Comparison of ENCODE assay signal across 23 cellular contexts in genomic region chr3:107488942-107489341, GRCh38. TPM values are rescaled to one million over a fixed set of nuclear protein-coding genes. Genes with fewer than 3 reads are reported as not detected.
DNase-seq lines count a peak whose midpoint lies in the region; ATAC-seq and TF ChIP-seq lines count a peak whose summit lies in the region.
"Had no signal": no experiment of that assay in that cellular context is flagged by ENCODE, and none has a peak within 500 bp of the region (broad histone marks: within the 10 kb centered on the region; RNA-seq: fewer than 3 reads in every experiment).

No MANE protein-coding gene starts in this region.

- H3K27me3 Mint-ChIP-seq in naive thymus-derived CD4-positive, alpha-beta T cell, result peaks cover 0 to 16% (median 5%) of the 10 kb centered on the region in 5 donors
- H3K27me3 Mint-ChIP-seq: CD4-positive, alpha-beta T cell had no signal

- H2BK15ac ChIP-seq in IMR-90 (ENCODE audit: low read depth, low read length), result no peak overlapping the region
- no peak overlapping the region for H2BK15ac ChIP-seq in neuronal stem cell (ENCODE audit: low read length)

- H2BK20ac ChIP-seq in IMR-90 (ENCODE audit: low read depth, low read length), result no peak overlapping the region

- BruUV-seq in IMR-90 (replicated peaks; lab: Mats Ljungman, UMichigan), result no TSS peak

- no peak overlapping the region for H2AK9ac ChIP-seq in IMR-90 (replicated peaks; ENCODE audit: low read depth, low read length, poor library complexity)

- no peak overlapping the region for H3K4me3 ChIP-seq in IMR-90 (ENCODE audit: insufficient read depth, low read depth, low read length)
- H3K4me3 ChIP-seq in adipocyte (ENCODE audit: low read length), result no peak overlapping the region
- no peak overlapping the region for H3K4me3 ChIP-seq in fibroblast of villous mesenchyme (ENCODE audit: low read depth, low read length)
- no peak overlapping the region for H3K4me3 ChIP-seq in neuronal stem cell (ENCODE audit: low read length in 2 of 2)
- H3K4me3 ChIP-seq in naive thymus-derived CD4-positive, alpha-beta T cell (ENCODE audit: low read length), result no peak overlapping the region
- H3K4me3 ChIP-seq in mucosa of descending colon, result no peak overlapping the region
- H3K4me3 ChIP-seq: BLaER1, GM23338, HAP-1 had no signal

- H3K14ac ChIP-seq in IMR-90 (replicated peaks; ENCODE audit: low read depth, low read length) (no peak overlapping the region), neuronal stem cell (ENCODE audit: low read length) (peak overlapping the region; percentile 21)

- H3K4me1 ChIP-seq in IMR-90 (ENCODE audit: control insufficient read depth, insufficient read depth, low read length) (no peaks in the 10 kb centered on the region), adipocyte (ENCODE audit: control insufficient read depth, insufficient read depth, low read length) (no peaks in the 10 kb centered on the region), neuronal stem cell (ENCODE audit: control insufficient read depth in 2 of 2, insufficient read depth in 1 of 2, low read depth in 1 of 2, low read length in 2 of 2) (peaks cover 0 to 2% of the 10 kb centered on the region in 2 donors), mucosa of descending colon (ENCODE audit: low read depth) (no peaks in the 10 kb centered on the region)
- H3K4me1 ChIP-seq in naive thymus-derived CD4-positive, alpha-beta T cell (ENCODE audit: control insufficient read depth in 2 of 2, insufficient read depth in 2 of 2, low read length in 2 of 2), result no peaks in the 10 kb centered on the region
- H3K4me1 ChIP-seq: BLaER1 had no signal

- no peak for TF ChIP-seq RAD21 in IMR-90 (IDR thresholded peaks at IDR 0.05; ENCODE audit: low read length)

- H2AFZ ChIP-seq in IMR-90 (replicated peaks; ENCODE audit: low read length, poor library complexity) (no peak overlapping the region), neuronal stem cell (ENCODE audit: low read length) (no peak overlapping the region)
- H2AFZ ChIP-seq: GM23338 had no signal

- H3K23ac ChIP-seq in IMR-90 (ENCODE audit: low read depth, low read length) (no peak overlapping the region), neuronal stem cell (ENCODE audit: low read depth, low read length, poor library complexity) (no peak overlapping the region)

- no peaks in the 10 kb centered on the region for H3K9me1 ChIP-seq in IMR-90 (ENCODE audit: insufficient read depth, low read length)

- no peak overlapping the region for H2BK12ac ChIP-seq in neuronal stem cell (ENCODE audit: low read length)

- no peak for TF ChIP-seq POLR2A in IMR-90 (IDR thresholded peaks at IDR 0.05; ENCODE audit: low read depth, low read length)

- in situ Hi-C loops in IMR-90 (cut with MboI; ENCODE audit: low sequenced_read_pairs), result no loop called here

- H2AK5ac ChIP-seq in IMR-90 (ENCODE audit: low read depth, low read length), result no peak overlapping the region
- H2AK5ac ChIP-seq in neuronal stem cell (ENCODE audit: low read depth, low read length), result no peak overlapping the region

- intact Hi-C loops in IMR-90 (cut with micrococcal nuclease), result no loop called here
- intact Hi-C loops in naive thymus-derived CD4-positive, alpha-beta T cell (cut with micrococcal nuclease), result no loop called here
- intact Hi-C loops in mucosa of descending colon (cut with DNase I, micrococcal nuclease), result no loop called here

- dilution Hi-C loops in IMR-90 (cut with HindIII; ENCODE audit: low sequenced_read_pairs, unreplicated experiment), result no loop called here

- no peak overlapping the region for H2BK120ac ChIP-seq in IMR-90 (ENCODE audit: low read depth, low read length)
- no peak overlapping the region for H2BK120ac ChIP-seq in neuronal stem cell (ENCODE audit: low read depth, low read length)

- no peak overlapping the region for H4K91ac ChIP-seq in IMR-90 (ENCODE audit: insufficient read depth, low read depth, low read length)
- H4K91ac ChIP-seq in neuronal stem cell (ENCODE audit: low read depth, low read length, poor library complexity), result no peak overlapping the region

- H3K27ac ChIP-seq in IMR-90 (ENCODE audit: insufficient read depth, low read length) (no peak overlapping the region), neuronal stem cell (replicated peaks; ENCODE audit: low read length) (no peak overlapping the region)
- no peak overlapping the region for H3K27ac ChIP-seq in naive thymus-derived CD4-positive, alpha-beta T cell (ENCODE audit: low read depth, low read length)
- H3K27ac ChIP-seq: BLaER1, HL-60 had no signal

- no peaks in the 10 kb centered on the region for H4K20me1 ChIP-seq in IMR-90 (ENCODE audit: insufficient read depth, low read length)
- H4K20me1 ChIP-seq: BLaER1 had no signal

- H4K8ac ChIP-seq in IMR-90 (ENCODE audit: low read depth in 2 of 2, low read length in 2 of 2) (no peak overlapping the region), neuronal stem cell (ENCODE audit: low read depth, low read length) (no peak overlapping the region)

- H3K4me3 Mint-ChIP-seq in naive thymus-derived CD4-positive, alpha-beta T cell, result peak overlapping the region in 1 of 10 donors; percentile 22
- H3K4me3 Mint-ChIP-seq: CD4-positive, alpha-beta T cell; GM23338; HFFc6 had no signal

- H3K9me3 Mint-ChIP-seq in naive thymus-derived CD4-positive, alpha-beta T cell, result peaks cover 0 to 2% (median 0%) of the 10 kb centered on the region in 11 donors
- H3K9me3 Mint-ChIP-seq: CD4-positive, alpha-beta T cell; GM23338; HFFc6 had no signal

- no peaks in the 10 kb centered on the region for H3K79me1 ChIP-seq in IMR-90 (ENCODE audit: low read depth in 1 of 2, low read length in 2 of 2)
- no peaks in the 10 kb centered on the region for H3K79me1 ChIP-seq in neuronal stem cell (ENCODE audit: low read depth, low read length)

- H3K4ac ChIP-seq in IMR-90 (ENCODE audit: low read depth, low read length), result no peak overlapping the region
- no peak overlapping the region for H3K4ac ChIP-seq in neuronal stem cell (ENCODE audit: low read length)

- no peak for DNase-seq in IMR-90
- DNase-seq in adipocyte (ENCODE audit: low read depth), result peak; percentile 4
- peak; percentile 13 for DNase-seq in fibroblast of villous mesenchyme (ENCODE audit: low read depth)
- DNase-seq in neuronal stem cell (ENCODE audit: low spot score), result no peak
- DNase-seq in naive thymus-derived CD4-positive, alpha-beta T cell, result no peak
- DNase-seq in mucosa of descending colon, result no peak
- DNase-seq: CD4-positive, alpha-beta T cell; HFFc6; KG1; MM.1S; NCI-H2029; NCI-H446 treated with DMSO at 0.1 percent for 48 hours; NCI-H526; NCI-H82; NK-92 treated with Interleukin-12 subunit alpha and Interleukin-12 subunit beta, amount 100 ng/mL, for 24 hours; PC-3; SK-N-SH had no signal

- H2BK5ac ChIP-seq in IMR-90 (ENCODE audit: low read depth, low read length, poor library complexity, severe bottlenecking) (no peak overlapping the region), neuronal stem cell (ENCODE audit: low read length) (no peak overlapping the region)

- TF ChIP-seq CTCF in IMR-90 (conservative IDR thresholded peaks at IDR 0.05; ENCODE audit: low read depth, low read length), result no peak
- no peak for TF ChIP-seq CTCF in fibroblast of villous mesenchyme (IDR thresholded peaks at IDR 0.05; ENCODE audit: insufficient read depth, low read depth, low read length)
- no peak for TF ChIP-seq CTCF in mucosa of descending colon (IDR thresholded peaks at IDR 0.05)

- H3K27ac Mint-ChIP-seq in naive thymus-derived CD4-positive, alpha-beta T cell, result no peak overlapping the region
- H3K27ac Mint-ChIP-seq: CD4-positive, alpha-beta T cell; GM23338; HFFc6 had no signal

- H3K36me3 ChIP-seq in IMR-90 (ENCODE audit: control insufficient read depth, insufficient read depth, low read length) (no peaks in the 10 kb centered on the region), adipocyte (ENCODE audit: control insufficient read depth, insufficient read depth, low read length, severe bottlenecking) (no peaks in the 10 kb centered on the region), neuronal stem cell (replicated peaks in 1 of 2; ENCODE audit: control insufficient read depth in 2 of 2, insufficient read depth in 2 of 2, low read length in 2 of 2) (no peaks in the 10 kb centered on the region), mucosa of descending colon (ENCODE audit: low read depth) (no peaks in the 10 kb centered on the region)
- H3K36me3 ChIP-seq in naive thymus-derived CD4-positive, alpha-beta T cell (ENCODE audit: control insufficient read depth in 2 of 3, insufficient read depth in 3 of 3, low read length in 3 of 3), result no peaks in the 10 kb centered on the region
- H3K36me3 ChIP-seq: BLaER1, HAP-1 had no signal

- H3K27me3 ChIP-seq in IMR-90 (ENCODE audit: control insufficient read depth, insufficient read depth, low read length) (no peaks in the 10 kb centered on the region), adipocyte (replicated peaks; ENCODE audit: control insufficient read depth, insufficient read depth, low read length) (no peaks in the 10 kb centered on the region), neuronal stem cell (ENCODE audit: control insufficient read depth in 3 of 3, insufficient read depth in 3 of 3, low read depth in 1 of 3, low read length in 3 of 3) (no peaks in the 10 kb centered on the region)
- H3K27me3 ChIP-seq in naive thymus-derived CD4-positive, alpha-beta T cell (ENCODE audit: control insufficient read depth in 2 of 2, insufficient read depth in 2 of 2, low read length in 2 of 2), result no peaks in the 10 kb centered on the region
- H3K27me3 ChIP-seq: BLaER1 had no signal

- H3K9ac ChIP-seq in IMR-90 (ENCODE audit: low read depth, low read length), result no peak overlapping the region
- H3K9ac ChIP-seq in adipocyte (ENCODE audit: low read length), result no peak overlapping the region
- no peak overlapping the region for H3K9ac ChIP-seq in neuronal stem cell (ENCODE audit: low read depth, low read length, poor library complexity)
- H3K9ac ChIP-seq: BLaER1, SK-N-SH had no signal

- WGBS in IMR-90 (ENCODE audit: extremely low coverage in 2 of 2, insufficient read length in 1 of 2), 2 experiments, result no CpG with 5 or more reads among the region's 4 CpGs
- WGBS in neuronal stem cell (ENCODE audit: extremely low coverage in 2 of 2, insufficient read length in 2 of 2, insufficient replicate concordance in 1 of 2), 2 donors, result no CpG with 5 or more reads among the region's 4 CpGs

- CTCF ChIA-PET in IMR-90 (lab: Yijun Ruan, JAX), result no interaction called here
- CTCF ChIA-PET in naive thymus-derived CD4-positive, alpha-beta T cell (lab: Charles Lee), result no interaction called here

- H3K56ac ChIP-seq in IMR-90 (ENCODE audit: extremely low read depth, insufficient read depth, low read length), result no peak overlapping the region

- no peaks in the 10 kb centered on the region for H3K36me3 Mint-ChIP-seq in naive thymus-derived CD4-positive, alpha-beta T cell

- ATAC-seq in IMR-90 (ENCODE audit: low read depth) (no peak), mucosa of descending colon (no peak), HG03025 (IDR thresholded peaks at IDR 0.05; ENCODE audit: low FRiP score, unreplicated experiment) (no peak), HG03469 (IDR thresholded peaks at IDR 0.05; ENCODE audit: unreplicated experiment) (no peak)
- no peak for ATAC-seq in naive thymus-derived CD4-positive, alpha-beta T cell
- ATAC-seq: GM23338, PC-3 had no signal

- H3K18ac ChIP-seq in IMR-90 (ENCODE audit: low read depth, low read length), result no peak overlapping the region
- H3K18ac ChIP-seq in neuronal stem cell (ENCODE audit: low read length), result no peak overlapping the region

- H3K9me3 ChIP-seq in IMR-90 (ENCODE audit: control insufficient read depth, insufficient read depth, low read length) (no peaks in the 10 kb centered on the region), adipocyte (ENCODE audit: control insufficient read depth, low read length) (no peaks in the 10 kb centered on the region), neuronal stem cell (replicated peaks in 1 of 2; ENCODE audit: control insufficient read depth in 2 of 2, insufficient read depth in 1 of 2, low read depth in 1 of 2, low read length in 2 of 2) (no peaks in the 10 kb centered on the region), mucosa of descending colon (no peaks in the 10 kb centered on the region)
- H3K9me3 ChIP-seq in naive thymus-derived CD4-positive, alpha-beta T cell (ENCODE audit: control insufficient read depth in 2 of 3, low read length in 3 of 3), result no peaks in the 10 kb centered on the region
- H3K9me3 ChIP-seq: BLaER1, HAP-1, SK-N-SH had no signal

- no peak overlapping the region for H4K5ac ChIP-seq in IMR-90 (ENCODE audit: low read depth, low read length)

- H3K4me1 Mint-ChIP-seq in naive thymus-derived CD4-positive, alpha-beta T cell, result no peaks in the 10 kb centered on the region
- H3K4me1 Mint-ChIP-seq: GM23338 had no signal

- H3K4me2 ChIP-seq in IMR-90 (ENCODE audit: low read depth, low read length) (no peak overlapping the region), neuronal stem cell (ENCODE audit: insufficient read depth, low read length, poor library complexity, severe bottlenecking) (no peak overlapping the region)
- H3K4me2 ChIP-seq: BLaER1, GM23338, SK-N-SH had no signal

- POLR2A ChIA-PET in IMR-90 (lab: Charles Lee; ENCODE audit: unreplicated experiment), result no interaction called here
- POLR2A ChIA-PET in naive thymus-derived CD4-positive, alpha-beta T cell (lab: Charles Lee), result no interaction called here

RNA-seq across cellular contexts. Expression of gene BBX, which starts 33.8 kb away (rescaled TPM):
- total RNA-seq in IMR-90 (2012; rRNA removed) (87.5 and 107 TPM in 2 replicates), fibroblast of villous mesenchyme (52.5 and 97.6 TPM in 2 replicates), mucosa of descending colon (10 to 100 TPM; 24.4 to 69.9 (median 26.0) TPM)
- 13.5 and 13.6 TPM in 2 replicates for polyA plus RNA-seq in IMR-90 (2012; rRNA removed)
- polyA plus RNA-seq in IMR-90 (2012; cell fraction: cytosol; rRNA removed), result 10.0 and 10.6 TPM in 2 replicates
- polyA plus RNA-seq in IMR-90 (2012; cell fraction: nucleus; rRNA removed; ENCODE audit: low replicate concordance), result 11.0 and 23.8 TPM in 2 replicates
- 30.1 TPM for polyA plus RNA-seq in neuronal stem cell (2013, experiment 1 of 2)
- 31.5 TPM for polyA plus RNA-seq in neuronal stem cell (2013, experiment 2 of 2)
- total RNA-seq in naive thymus-derived CD4-positive, alpha-beta T cell, result 100 to 1,000 TPM in 1 of 5 experiments, 10 to 100 TPM in 4; 44.3 to 103 (median 73.5) TPM
- 100 to 1,000 TPM in 1 of 2 donors, 10 to 100 TPM in 1; 93.4 to 120 TPM for polyA plus RNA-seq in naive thymus-derived CD4-positive, alpha-beta T cell

Comparison
In these comparisons a context has a peak if more than half of its experiments do, and no peak if none do; other contexts are left out.
1. DNase-seq: peak in adipocyte (single experiment) and fibroblast of villous mesenchyme (single experiment); none in IMR-90 (single experiment), neuronal stem cell (single experiment), naive thymus-derived CD4-positive, alpha-beta T cell (0 of 9) and mucosa of descending colon (0 of 3).